Comparison of ENCODE assay signal across 8 cellular contexts in genomic region chr1:64861611-64862010, GRCh38.
DNase-seq lines count a peak whose midpoint lies in the region; ATAC-seq, FAIRE-seq and TF ChIP-seq lines count a peak whose summit lies in the region.

No MANE protein-coding gene starts in this region.

- DNase-seq in Daoy (ENCODE audit: low read depth) (peak; percentile 34), NT2/D1 (ENCODE audit: low read depth, low spot score) (peak; percentile 69), fibroblast of mammary gland (ENCODE audit: low read depth) (peak; percentile 26), pancreas (no peak)
- no peak for DNase-seq in activated CD4-positive, CD25-positive, alpha-beta regulatory T cell treated with anti-CD3 and anti-CD28 coated beads, Interleukin-2, amount 50 U/mL, for 72 hours
- no peak for DNase-seq in activated effector memory CD4-positive, alpha-beta T cell treated with anti-CD3 and anti-CD28 coated beads, Interleukin-2, amount 50 U/mL, for 16 hours

- H3K4me1 ChIP-seq in NT2/D1 (ENCODE audit: insufficient read depth, insufficient read length) (peaks cover 4% of the 10 kb centered on the region), pancreas (peaks cover 0 to 4% (median 0%) of the 10 kb centered on the region in 3 donors)

- H3K27me3 ChIP-seq in NT2/D1 (ENCODE audit: insufficient read depth, insufficient read length) (no peaks in the 10 kb centered on the region), pancreas (no peaks in the 10 kb centered on the region)

- H3K9me3 ChIP-seq in NT2/D1 (ENCODE audit: insufficient read depth, low read length) (no peaks in the 10 kb centered on the region), pancreas (no peaks in the 10 kb centered on the region)

- FAIRE-seq in pancreas (lab: Jason Lieb, UNC): no peak

- intact Hi-C loops in pancreas (cut with DNase I): no loop called here

- H3K9ac ChIP-seq in NT2/D1 (ENCODE audit: insufficient read length, low read depth): no peak overlapping the region

- ATAC-seq in pancreas (peak in 3 of 4 donors; percentile 67 to 74 (median 69)), GM21381 (IDR thresholded peaks at IDR 0.05; ENCODE audit: unreplicated experiment) (no peak), HG03108 (IDR thresholded peaks at IDR 0.05; ENCODE audit: unreplicated experiment) (no peak)

- H3K4me3 ChIP-seq in NT2/D1 (ENCODE audit: insufficient read length, low read depth) (no peak overlapping the region), fibroblast of mammary gland (ENCODE audit: control insufficient read depth, low read depth, low read length) (no peak overlapping the region), pancreas (no peak overlapping the region)

- H3K36me3 ChIP-seq in NT2/D1 (ENCODE audit: insufficient read depth, insufficient read length, low read length) (peaks cover 56% of the 10 kb centered on the region), pancreas (peaks cover 0 to 43% (median 20%) of the 10 kb centered on the region in 3 donors)

- TF ChIP-seq CTCF in fibroblast of mammary gland (conservative IDR thresholded peaks at IDR 0.05; ENCODE audit: control insufficient read depth, insufficient read depth, low read depth, low read length) (peak; percentile 27), pancreas (IDR thresholded peaks at IDR 0.05) (peak in 1 of 4 donors; percentile 10)

- 71 to 73% methylated on average over 4 of the region's 4 CpGs for WGBS in pancreas, 2 donors

- H3K27ac ChIP-seq in pancreas: no peak overlapping the region

Comparison
In these comparisons a context has a peak if more than half of its experiments do, and no peak if none do; other contexts are left out.
1. DNase-seq: peak in Daoy (single experiment), NT2/D1 (single experiment) and fibroblast of mammary gland (single experiment); none in pancreas (0 of 6), activated CD4-positive, CD25-positive, alpha-beta regulatory T cell treated with anti-CD3 and anti-CD28 coated beads, Interleukin-2, amount 50 U/mL, for 72 hours (single experiment) and activated effector memory CD4-positive, alpha-beta T cell treated with anti-CD3 and anti-CD28 coated beads, Interleukin-2, amount 50 U/mL, for 16 hours (single experiment).
2. ATAC-seq: peak in pancreas (3 of 4); none in GM21381 (single experiment) and HG03108 (single experiment).